In genomic region chr3:54659347-54659746, GRCh38 we compare ENCODE assay signal across 15 cellular contexts.
DNase-seq lines count a peak whose midpoint lies in the region; ATAC-seq and TF ChIP-seq lines count a peak whose summit lies in the region.
"Had no signal": no experiment of that assay in that cellular context is flagged by ENCODE, and none has a peak within 500 bp of the region (broad histone marks: within the 10 kb centered on the region; RNA-seq: fewer than 3 reads in every experiment).

No MANE protein-coding gene starts in this region.

- CTCF ChIA-PET in WTC11 (lab: Charles Lee) = interaction anchor here (0.8 kb wide), 1 partner anchor 172 kb away, joined by 3 read pairs; no protein-coding TSS in a partner anchor

- H3K4me3 Mint-ChIP-seq in WTC11 = no peak overlapping the region

- no peak for DNase-seq in WTC11 (ENCODE audit: low spot score)
- DNase-seq in islet precursor cell = peak; percentile 24
- DNase-seq in pons (ENCODE audit: low spot score) = peak; percentile 7
- no peak for DNase-seq in left cardiac atrium
- no peak for DNase-seq in effector CD4-positive, alpha-beta T cell
- no peak for DNase-seq in cortex of kidney (lab: John Stamatoyannopoulos, UW)
- DNase-seq: Calu3; CD4-positive, alpha-beta memory T cell; COR-L47; DMS53; DMS79 treated with DMSO at 0.1 percent for 48 hours; GOT3; H7; HCEC 1CT had no signal

- peaks cover 15% of the 10 kb centered on the region for H3K9me3 Mint-ChIP-seq in WTC11
- H3K9me3 Mint-ChIP-seq: CD4-positive, alpha-beta memory T cell had no signal

- intact Hi-C loops in left cardiac atrium (cut with DNase I) = no loop called here

- H3K27me3 Mint-ChIP-seq in WTC11 (ENCODE audit: low read depth) = no peaks in the 10 kb centered on the region

- peaks cover 42% of the 10 kb centered on the region for H3K4me1 Mint-ChIP-seq in WTC11
- H3K4me1 Mint-ChIP-seq: CD4-positive, alpha-beta memory T cell had no signal

- ATAC-seq in WTC11 = peak; percentile 48
- ATAC-seq in left cardiac atrium = no peak
- no peak for ATAC-seq in HG02938 (IDR thresholded peaks at IDR 0.05; ENCODE audit: unreplicated experiment)

- POLR2A ChIA-PET in WTC11 (lab: Charles Lee) = no interaction called here

- H3K36me3 Mint-ChIP-seq in WTC11 = peaks cover 22% of the 10 kb centered on the region
- H3K36me3 Mint-ChIP-seq: CD4-positive, alpha-beta memory T cell had no signal

- TF ChIP-seq CTCF in WTC11 (IDR thresholded peaks at IDR 0.05) = no peak

- H3K27ac Mint-ChIP-seq in WTC11 = no peak overlapping the region
- H3K27ac Mint-ChIP-seq: CD4-positive, alpha-beta memory T cell had no signal

TF ChIP-seq in WTC11, 78 proteins besides CTCF, POLR2A, EP300 and RAD21:
- TF ChIP-seq NR3C1 (CRISPR knock-in tag; conservative IDR thresholded peaks at IDR 0.05; ENCODE audit: low read depth) = no peak
- TF ChIP-seq ZNF416 (CRISPR knock-in tag; IDR thresholded peaks at IDR 0.05) = no peak
- no peak for TF ChIP-seq ZBTB43 (CRISPR knock-in tag; IDR thresholded peaks at IDR 0.05)
- no peak for TF ChIP-seq NFATC4 (CRISPR knock-in tag; IDR thresholded peaks at IDR 0.05)
- TF ChIP-seq ZNF396 (CRISPR knock-in tag; IDR thresholded peaks at IDR 0.05; ENCODE audit: borderline replicate concordance) = no peak
- TF ChIP-seq USF1 (CRISPR knock-in tag; IDR thresholded peaks at IDR 0.05) = no peak
- no peak for TF ChIP-seq ZNF532 (CRISPR knock-in tag; IDR thresholded peaks at IDR 0.05; ENCODE audit: borderline replicate concordance)
- TF ChIP-seq EMX1 (CRISPR knock-in tag; IDR thresholded peaks at IDR 0.05) = no peak

Comparison
In these comparisons a context has a peak if more than half of its experiments do, and no peak if none do; other contexts are left out.
1. DNase-seq: peak in islet precursor cell (single experiment) and pons (single experiment); none in WTC11 (single experiment), left cardiac atrium (single experiment), effector CD4-positive, alpha-beta T cell (single experiment) and cortex of kidney (single experiment).